17 cellular contexts compared by ENCODE assay signal in the genomic region with DNA sequence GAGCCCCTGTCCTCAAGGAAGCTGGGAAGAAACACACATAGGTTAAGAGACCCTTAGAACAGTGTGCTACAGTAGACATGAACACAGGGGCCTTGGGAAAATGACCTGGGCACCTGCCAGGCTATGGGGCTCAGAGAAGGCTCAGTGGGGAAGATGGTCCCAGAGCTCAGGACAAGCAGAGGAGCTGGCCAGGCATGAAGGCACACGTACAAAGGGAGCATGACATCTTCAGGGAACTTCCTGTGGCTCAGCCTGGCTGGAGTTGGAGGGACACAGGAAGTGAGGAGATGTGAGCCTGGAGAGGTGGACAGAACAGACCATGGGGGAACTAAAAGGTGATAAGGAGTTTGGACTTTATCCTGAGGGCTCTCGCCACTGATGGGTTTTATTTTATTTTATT. TPM values are rescaled to one million over a fixed set of nuclear protein-coding genes. Genes with fewer than 3 reads are reported as not detected.
A peak's percentile ranks its signal among the peaks of the same experiment; 100 is the strongest.
DNase-seq lines count a peak whose midpoint lies in the region; ATAC-seq and TF ChIP-seq lines count a peak whose summit lies in the region.
"Had no signal": no experiment of that assay in that cellular context is flagged by ENCODE, and none has a peak within 500 bp of the region (broad histone marks: within the 10 kb centered on the region; RNA-seq: fewer than 3 reads in every experiment).

No MANE protein-coding gene starts in this region.

- H3K9me2 ChIP-seq in hepatocyte (replicated peaks; ENCODE audit: insufficient read depth) (no peaks in the 10 kb centered on the region), SK-N-SH (no peaks in the 10 kb centered on the region)

- H4K20me1 ChIP-seq in hepatocyte (ENCODE audit: insufficient read depth, poor library complexity, severe bottlenecking) (no peaks in the 10 kb centered on the region), SK-N-SH (ENCODE audit: insufficient read depth) (no peaks in the 10 kb centered on the region)

- H3K79me2 ChIP-seq in hepatocyte = peaks cover 50% of the 10 kb centered on the region
- H3K79me2 ChIP-seq in SK-N-SH (ENCODE audit: insufficient read depth) = peaks cover 7% of the 10 kb centered on the region; the same call in 1 of the 2 replicates

- H3K27ac ChIP-seq in CD4-positive, alpha-beta T cell (ENCODE audit: low read depth, low read length) = no peak overlapping the region
- H3K27ac ChIP-seq in RWPE2 (ENCODE audit: poor library complexity, severe bottlenecking) = peak overlapping the region; percentile 91
- peak overlapping the region; percentile 97 for H3K27ac ChIP-seq in hepatocyte
- no peak overlapping the region for H3K27ac ChIP-seq in SK-N-SH (ENCODE audit: low read depth in 2 of 2, low read length in 1 of 2)

- peaks cover 37% of the 10 kb centered on the region for H3K36me3 Mint-ChIP-seq in CD4-positive, alpha-beta T cell (ENCODE audit: low read depth)
- peaks cover 10% of the 10 kb centered on the region for H3K36me3 Mint-ChIP-seq in progenitor cell of endocrine pancreas (ENCODE audit: insufficient read depth)
- H3K36me3 Mint-ChIP-seq: activated naive CD8-positive, alpha-beta T cell had no signal

- no peaks in the 10 kb centered on the region for H3K9me3 ChIP-seq in CD4-positive, alpha-beta T cell (ENCODE audit: control insufficient read depth, low read length)
- H3K9me3 ChIP-seq in RWPE2 (ENCODE audit: severe bottlenecking) (no peaks in the 10 kb centered on the region), hepatocyte (ENCODE audit: low read depth) (no peaks in the 10 kb centered on the region), SK-N-SH (no peaks in the 10 kb centered on the region)
- H3K9me3 ChIP-seq: pancreas had no signal

- intact Hi-C loops in CD4-positive, alpha-beta T cell (cut with DNase I, micrococcal nuclease) = loop anchor here in 1 of 2 experiments (2.0 kb wide), 1 partner anchor 45 kb away; no protein-coding TSS in a partner anchor

- CTCF ChIA-PET in CD4-positive, alpha-beta T cell (lab: Charles Lee) = interaction anchor here (1.2 kb wide), 1 partner anchor 36 kb away, joined by 4 read pairs; no protein-coding TSS in a partner anchor
- CTCF ChIA-PET in SK-N-SH (lab: Yijun Ruan, JAX) = interaction anchor here (0.6 to 9.7 kb wide), 6 partner anchors 36 to 87 kb away, joined by 3 to 67 read pairs (median 13); a partner anchor contains a TSS

- no peak for DNase-seq in CD4-positive, alpha-beta T cell
- DNase-seq in RWPE2 (ENCODE audit: low spot score) (no peak), hepatocyte (ENCODE audit: low spot score) (no peak), progenitor cell of endocrine pancreas (ENCODE audit: low spot score, unreplicated experiment) (no peak), cerebellar nuclear complex (lab: John Stamatoyannopoulos, UW) (no peak), SK-N-SH (no peak)
- DNase-seq in activated CD4-positive, alpha-beta T cell treated with anti-CD3 and anti-CD28 coated beads, Interleukin-2, amount 50 U/mL, for 48 hours = no peak
- DNase-seq: BE2C, DND-41, erythroblast, NCI-H1436 treated with DMSO at 0.1 percent for 48 hours, NCI-H446, SW 1271 had no signal

- no peak overlapping the region for H3K9ac ChIP-seq in SK-N-SH

- peaks cover 44% of the 10 kb centered on the region for H3K36me3 ChIP-seq in RWPE2 (ENCODE audit: low read depth)
- no peaks in the 10 kb centered on the region for H3K36me3 ChIP-seq in hepatocyte (replicated peaks; ENCODE audit: insufficient read depth, low read depth)
- peaks cover 5 to 23% of the 10 kb centered on the region in 2 experiments for H3K36me3 ChIP-seq in SK-N-SH (replicated peaks in 1 of 2; ENCODE audit: control insufficient read depth in 1 of 2, insufficient read depth in 2 of 2, low read length in 1 of 2)
- H3K36me3 ChIP-seq: BE2C had no signal

- TF ChIP-seq RAD21 in SK-N-SH (IDR thresholded peaks at IDR 0.05; ENCODE audit: low read length) = no peak

- no peaks in the 10 kb centered on the region for H3K9me3 Mint-ChIP-seq in CD4-positive, alpha-beta T cell
- no peaks in the 10 kb centered on the region for H3K9me3 Mint-ChIP-seq in progenitor cell of endocrine pancreas (ENCODE audit: low read depth)

- TF ChIP-seq CTCF in CD4-positive, alpha-beta T cell (IDR thresholded peaks at IDR 0.05) = no peak
- TF ChIP-seq CTCF in RWPE2 (IDR thresholded peaks at IDR 0.05; ENCODE audit: poor library complexity, severe bottlenecking) (no peak), hepatocyte (IDR thresholded peaks at IDR 0.05; ENCODE audit: poor library complexity) (no peak), progenitor cell of endocrine pancreas (IDR thresholded peaks at IDR 0.05; ENCODE audit: unreplicated experiment) (no peak), SK-N-SH (IDR thresholded peaks at IDR 0.05) (no peak)

- peak overlapping the region; percentile 82 for H3K27ac Mint-ChIP-seq in CD4-positive, alpha-beta T cell
- peak overlapping the region; percentile 71 for H3K27ac Mint-ChIP-seq in progenitor cell of endocrine pancreas
- H3K27ac Mint-ChIP-seq: activated naive CD8-positive, alpha-beta T cell had no signal

- no peak for TF ChIP-seq EP300 in SK-N-SH (IDR thresholded peaks at IDR 0.05; ENCODE audit: borderline replicate concordance in 1 of 2, low read depth in 1 of 2, low read length in 1 of 2)

- H3K4me1 ChIP-seq in RWPE2 (ENCODE audit: insufficient read depth, poor library complexity, severe bottlenecking) (peaks cover 22% of the 10 kb centered on the region), hepatocyte (ENCODE audit: insufficient read depth) (peaks cover 22% of the 10 kb centered on the region), SK-N-SH (ENCODE audit: control insufficient read depth in 1 of 2, insufficient read depth in 2 of 2, low read depth in 1 of 2, low read length in 1 of 2) (peaks cover 20 to 48% of the 10 kb centered on the region in 2 experiments)

- H2AFZ ChIP-seq in hepatocyte (no peak overlapping the region), SK-N-SH (ENCODE audit: low read depth) (no peak overlapping the region)

- peaks cover 55% of the 10 kb centered on the region for H3K4me1 Mint-ChIP-seq in CD4-positive, alpha-beta T cell (ENCODE audit: low read depth)
- H3K4me1 Mint-ChIP-seq in progenitor cell of endocrine pancreas (ENCODE audit: low read depth) = peaks cover 48% of the 10 kb centered on the region

- H3K4me3 Mint-ChIP-seq in CD4-positive, alpha-beta T cell = peak overlapping the region; percentile 72
- no peak overlapping the region for H3K4me3 Mint-ChIP-seq in progenitor cell of endocrine pancreas (ENCODE audit: low read depth)
- H3K4me3 Mint-ChIP-seq: activated naive CD8-positive, alpha-beta T cell had no signal

- no peak for ATAC-seq in CD4-positive, alpha-beta T cell (ENCODE audit: poor library complexity)
- no peak for ATAC-seq in RWPE2 (ENCODE audit: low read depth)
- ATAC-seq in HG02642 (IDR thresholded peaks at IDR 0.05; ENCODE audit: poor library complexity, unreplicated experiment) = no peak
- ATAC-seq: pancreas had no signal

- H3K4me2 ChIP-seq in hepatocyte = peak overlapping the region; percentile 98
- no peak overlapping the region for H3K4me2 ChIP-seq in SK-N-SH

- POLR2A ChIA-PET in CD4-positive, alpha-beta T cell (lab: Charles Lee) = interaction anchor here (0.7 to 1.2 kb wide), 2 partner anchors 41 to 42 kb away, joined by 3 read pairs; a partner anchor contains a TSS
- POLR2A ChIA-PET in SK-N-SH (lab: Yijun Ruan, JAX) = no interaction called here

- H3K4me3 ChIP-seq in RWPE2 (ENCODE audit: severe bottlenecking) (no peak overlapping the region), hepatocyte (no peak overlapping the region), SK-N-SH (ENCODE audit: low read depth in 2 of 2, low read length in 1 of 2) (no peak overlapping the region)

- H3K27me3 Mint-ChIP-seq in CD4-positive, alpha-beta T cell = peaks cover 26% of the 10 kb centered on the region
- H3K27me3 Mint-ChIP-seq in progenitor cell of endocrine pancreas = peaks cover 10% of the 10 kb centered on the region
- H3K27me3 Mint-ChIP-seq: activated naive CD8-positive, alpha-beta T cell had no signal

- 62% methylated on average over 2 of the region's 2 CpGs for WGBS in hepatocyte (ENCODE audit: low lambda C conversion rate, missing lambda C conversion rate)
- 89% methylated on average over 2 of the region's 2 CpGs for WGBS in SK-N-SH (ENCODE audit: low lambda C conversion rate)

- H3K27me3 ChIP-seq in CD4-positive, alpha-beta T cell (ENCODE audit: control insufficient read depth, insufficient read depth, low read length) = peaks cover 7% of the 10 kb centered on the region
- H3K27me3 ChIP-seq in RWPE2 (ENCODE audit: insufficient read depth, poor library complexity, severe bottlenecking) (no peaks in the 10 kb centered on the region), hepatocyte (no peaks in the 10 kb centered on the region), SK-N-SH (ENCODE audit: insufficient read depth) (no peaks in the 10 kb centered on the region)
- H3K27me3 ChIP-seq: BE2C, pancreas had no signal

- H3F3A ChIP-seq in SK-N-SH (replicated peaks; ENCODE audit: insufficient read depth) = peaks cover 20% of the 10 kb centered on the region

RNA-seq across cellular contexts. Expression of a gene that starts 3.8 kb away (rescaled TPM):
- 10 to 100 TPM; 10.2 to 12.5 TPM for total RNA-seq in CD4-positive, alpha-beta T cell
- total RNA-seq in hepatocyte = 75.3 and 88.6 TPM in 2 replicates
- 111 and 115 TPM in 2 replicates for polyA plus RNA-seq in hepatocyte
- total RNA-seq in progenitor cell of endocrine pancreas = 33.3 and 35.5 TPM in 2 replicates
- 58.4 and 71.1 TPM in 2 replicates for polyA plus RNA-seq in SK-N-SH (2012; rRNA removed)
- 55.0 and 58.7 TPM in 2 replicates for polyA plus RNA-seq in SK-N-SH (2012; cell fraction: cytosol; rRNA removed)
- polyA plus RNA-seq in SK-N-SH (2012; cell fraction: nucleus; rRNA removed) = 31.4 and 40.2 TPM in 2 replicates

RNA-seq across cellular contexts. Expression of a gene that starts 4.2 kb away (rescaled TPM):
- total RNA-seq in CD4-positive, alpha-beta T cell = 1 to 10 TPM; 4.2 to 5.9 TPM
- 78.7 and 94.8 TPM in 2 replicates for total RNA-seq in hepatocyte
- 137 and 172 TPM in 2 replicates for polyA plus RNA-seq in hepatocyte
- 22.1 and 22.2 TPM in 2 replicates for total RNA-seq in progenitor cell of endocrine pancreas
- polyA plus RNA-seq in SK-N-SH (2012; rRNA removed) = 14.4 and 15.3 TPM in 2 replicates
- polyA plus RNA-seq in SK-N-SH (2012; cell fraction: cytosol; rRNA removed) = 7.5 and 12.3 TPM in 2 replicates
- 11.2 and 13.0 TPM in 2 replicates for polyA plus RNA-seq in SK-N-SH (2012; cell fraction: nucleus; rRNA removed)
- total RNA-seq: OCI-LY7 had no signal

RNA-seq across cellular contexts. Expression of a gene that starts 8.5 kb away (rescaled TPM):
- 10 to 100 TPM; 17.6 to 20.5 TPM for total RNA-seq in CD4-positive, alpha-beta T cell
- total RNA-seq in hepatocyte (94.2 and 121 TPM in 2 replicates), progenitor cell of endocrine pancreas (45.6 and 49.3 TPM in 2 replicates)
- polyA plus RNA-seq in hepatocyte (84.1 and 96.3 TPM in 2 replicates), SK-N-SH (2012; rRNA removed) (307 and 317 TPM in 2 replicates)
- 125 and 194 TPM in 2 replicates for polyA plus RNA-seq in SK-N-SH (2012; cell fraction: cytosol; rRNA removed)
- polyA plus RNA-seq in SK-N-SH (2012; cell fraction: nucleus; rRNA removed) = 90.2 and 194 TPM in 2 replicates

RNA-seq across cellular contexts. Expression of a gene that starts 41.3 kb away (rescaled TPM):
- total RNA-seq in CD4-positive, alpha-beta T cell = 10 to 100 TPM; 77.8 TPM
- total RNA-seq in hepatocyte = 191 and 209 TPM in 2 replicates
- polyA plus RNA-seq in hepatocyte = 440 and 454 TPM in 2 replicates
- total RNA-seq in progenitor cell of endocrine pancreas = 146 and 149 TPM in 2 replicates
- 203 and 238 TPM in 2 replicates for polyA plus RNA-seq in SK-N-SH (2012; rRNA removed)
- 133 and 181 TPM in 2 replicates for polyA plus RNA-seq in SK-N-SH (2012; cell fraction: cytosol; rRNA removed)
- 254 and 311 TPM in 2 replicates for polyA plus RNA-seq in SK-N-SH (2012; cell fraction: nucleus; rRNA removed)

RNA-seq across cellular contexts. Expression of a gene that starts 41.8 kb away (rescaled TPM):
- total RNA-seq in CD4-positive, alpha-beta T cell = 1 to 10 TPM; 2.9 to 3.0 TPM
- 1.1 and 1.2 TPM in 2 replicates for total RNA-seq in hepatocyte
- 1.9 and 2.1 TPM in 2 replicates for polyA plus RNA-seq in hepatocyte
- 21.1 and 25.7 TPM in 2 replicates for total RNA-seq in progenitor cell of endocrine pancreas
- 12.3 and 12.7 TPM in 2 replicates for polyA plus RNA-seq in SK-N-SH (2012; rRNA removed)
- 3.4 and 6.0 TPM in 2 replicates for polyA plus RNA-seq in SK-N-SH (2012; cell fraction: cytosol; rRNA removed)
- 58.4 and 75.1 TPM in 2 replicates for polyA plus RNA-seq in SK-N-SH (2012; cell fraction: nucleus; rRNA removed)

Comparison
In these comparisons a context has a peak if more than half of its experiments do, and no peak if none do; other contexts are left out.
1. H3K27ac ChIP-seq: peak in RWPE2 (single experiment) and hepatocyte (single experiment); none in CD4-positive, alpha-beta T cell (single experiment) and SK-N-SH (0 of 2).